ENCODE assay signal across 20 cellular contexts in genomic region chr18:23178201-23178600, GRCh38. TPM values are rescaled to one million over a fixed set of nuclear protein-coding genes. Genes with fewer than 3 reads are reported as not detected.
DNase-seq lines count a peak whose midpoint lies in the region; ATAC-seq, FAIRE-seq and TF ChIP-seq lines count a peak whose summit lies in the region.
"Had no signal": no experiment of that assay in that cellular context is flagged by ENCODE, and none has a peak within 500 bp of the region (broad histone marks: within the 10 kb centered on the region; RNA-seq: fewer than 3 reads in every experiment).

No MANE protein-coding gene starts in this region.

- TF ChIP-seq EP300 in HepG2 (IDR thresholded peaks at IDR 0.05; ENCODE audit: low read depth in 2 of 2, low read length in 2 of 2): no peak
- no peak for TF ChIP-seq EP300 in HepG2 (CRISPR knock-in tag; IDR thresholded peaks at IDR 0.05; ENCODE audit: borderline replicate concordance)

- H3K9me3 ChIP-seq in Caco-2 (no peaks in the 10 kb centered on the region), astrocyte (ENCODE audit: insufficient read depth, low read depth, low read length) (no peaks in the 10 kb centered on the region), HepG2 (ENCODE audit: low read length) (no peaks in the 10 kb centered on the region)
- H3K9me3 ChIP-seq: BLaER1 treated with 17β-estradiol and CSF1 and Interleukin-3, amounts not matched to agents 10 nM and 100 nM; HAP-1; SJSA1 had no signal

- intact Hi-C loops in Caco-2 (cut with micrococcal nuclease; ENCODE audit: unreplicated experiment): loop anchor here (5.0 kb wide), 1 partner anchor 36 kb away; no protein-coding TSS in a partner anchor
- intact Hi-C loops in HepG2 (cut with micrococcal nuclease; ENCODE audit: unreplicated experiment): no loop called here
- intact Hi-C loops in posterior vena cava (cut with DNase I): loop anchor here in 1 of 2 donors (5.0 kb wide), 1 partner anchor 391 kb away; no protein-coding TSS in a partner anchor

- H3K9ac ChIP-seq in astrocyte (ENCODE audit: low read length) (no peak overlapping the region), HepG2 (ENCODE audit: insufficient read depth, low read depth, low read length) (no peak overlapping the region)
- H3K9ac ChIP-seq: BLaER1 treated with 17β-estradiol and CSF1 and Interleukin-3, amounts not matched to agents 10 nM and 100 nM had no signal

- FAIRE-seq in astrocyte (lab: Jason Lieb, UNC) (no peak), HepG2 (lab: Jason Lieb, UNC) (no peak)
- FAIRE-seq: GM12891, HTR-8/SVneo, RCC 7860 had no signal

- H3K79me2 ChIP-seq in astrocyte (ENCODE audit: insufficient read depth, low read length) (peaks cover 12% of the 10 kb centered on the region), HepG2 (ENCODE audit: insufficient read depth, low read length) (peaks cover 24% of the 10 kb centered on the region)

- no peak overlapping the region for H3K4me3 Mint-ChIP-seq in Caco-2 (ENCODE audit: unreplicated experiment)
- no peak overlapping the region for H3K4me3 Mint-ChIP-seq in astrocyte (ENCODE audit: unreplicated experiment)
- H3K4me3 Mint-ChIP-seq in activated T-cell treated with anti-CD3 and anti-CD28 coated beads, Interleukin-2, amount 50 U/mL, for 72 hours: no peak overlapping the region
- H3K4me3 Mint-ChIP-seq: CD4-positive, alpha-beta memory T cell; IgD-negative memory B cell had no signal

- H3K27me3 ChIP-seq in Caco-2 (replicated peaks; ENCODE audit: control insufficient read depth, insufficient read depth, low read length): no peaks in the 10 kb centered on the region
- no peaks in the 10 kb centered on the region for H3K27me3 ChIP-seq in astrocyte (ENCODE audit: insufficient read depth, low read length)
- no peaks in the 10 kb centered on the region for H3K27me3 ChIP-seq in HepG2 (ENCODE audit: control insufficient read depth in 1 of 2, insufficient read depth in 2 of 2, low read length in 2 of 2)
- H3K27me3 ChIP-seq: BLaER1 treated with 17β-estradiol and CSF1 and Interleukin-3, amounts not matched to agents 10 nM and 100 nM; SJSA1 had no signal

- H3K4me3 ChIP-seq in Caco-2 (ENCODE audit: low read depth, low read length): no peak overlapping the region
- H3K4me3 ChIP-seq in astrocyte (ENCODE audit: insufficient read depth, low read depth, low read length): no peak overlapping the region
- no peak overlapping the region for H3K4me3 ChIP-seq in HepG2 (replicated peaks in 1 of 3; ENCODE audit: insufficient read depth in 1 of 3, low read depth in 2 of 3, low read length in 3 of 3)
- H3K4me3 ChIP-seq: BLaER1 treated with 17β-estradiol and CSF1 and Interleukin-3, amounts not matched to agents 10 nM and 100 nM; HAP-1; SJSA1 had no signal

- H3K4me1 ChIP-seq in Caco-2 (peaks cover 11% of the 10 kb centered on the region), astrocyte (ENCODE audit: insufficient read depth, low read length) (peaks cover 11% of the 10 kb centered on the region), HepG2 (ENCODE audit: insufficient read depth, low read length) (peaks cover 22% of the 10 kb centered on the region)
- H3K4me1 ChIP-seq: SJSA1 had no signal

- in situ Hi-C loops in HepG2 (cut with HindIII; ENCODE audit: extremely low pct_ligation_motif_present, low pct_unique_long_range_greater_than_20kb): no loop called here

- TF ChIP-seq RAD21 in HepG2 (CRISPR knock-in tag; IDR thresholded peaks at IDR 0.05): no peak

- DNase-seq in Caco-2 (no peak), astrocyte (ENCODE audit: low read depth) (no peak), HepG2 (ENCODE audit: low spot score) (no peak), posterior vena cava (ENCODE audit: low spot score) (peak; percentile 63), OCI-M1 (lab: John Stamatoyannopoulos, UW) (no peak), activated T-cell treated with anti-CD3 and anti-CD28 coated beads for 4 hours (no peak)
- no peak for DNase-seq in activated T-cell treated with anti-CD3 and anti-CD28 coated beads, Interleukin-2, amount 50 U/mL, for 72 hours
- DNase-seq: 8988T; CD4-positive, alpha-beta memory T cell; DND-41; MV-4-11; NCI-H446; NCI-H526 had no signal

- H3K36me3 Mint-ChIP-seq in Caco-2 (ENCODE audit: insufficient read depth, unreplicated experiment): peaks cover 5% of the 10 kb centered on the region
- peaks cover 4% of the 10 kb centered on the region for H3K36me3 Mint-ChIP-seq in astrocyte (ENCODE audit: low read depth, unreplicated experiment)
- no peaks in the 10 kb centered on the region for H3K36me3 Mint-ChIP-seq in activated T-cell treated with anti-CD3 and anti-CD28 coated beads, Interleukin-2, amount 50 U/mL, for 72 hours (ENCODE audit: insufficient read depth in 2 of 2)
- H3K36me3 Mint-ChIP-seq: CD4-positive, alpha-beta memory T cell had no signal

- CTCF ChIA-PET in Caco-2 (lab: Charles Lee): no interaction called here
- CTCF ChIA-PET in HepG2 (lab: Yijun Ruan, JAX; ENCODE audit: low intra/inter-chr PET ratio, low total read pairs): no interaction called here

- H3K4me2 ChIP-seq in astrocyte (ENCODE audit: low read length): no peak overlapping the region
- no peak overlapping the region for H3K4me2 ChIP-seq in HepG2 (ENCODE audit: low read depth, low read length)
- H3K4me2 ChIP-seq: BLaER1 treated with 17β-estradiol and CSF1 and Interleukin-3, amounts not matched to agents 10 nM and 100 nM had no signal

- H3K9me3 Mint-ChIP-seq in Caco-2 (ENCODE audit: unreplicated experiment) (no peaks in the 10 kb centered on the region), astrocyte (ENCODE audit: unreplicated experiment) (no peaks in the 10 kb centered on the region)
- no peaks in the 10 kb centered on the region for H3K9me3 Mint-ChIP-seq in activated T-cell treated with anti-CD3 and anti-CD28 coated beads, Interleukin-2, amount 50 U/mL, for 72 hours
- H3K9me3 Mint-ChIP-seq: CD4-positive, alpha-beta memory T cell had no signal

- H2AFZ ChIP-seq in astrocyte (ENCODE audit: low read depth, low read length) (no peak overlapping the region), HepG2 (ENCODE audit: low read length) (no peak overlapping the region)

- 87% methylated on average over 7 of the region's 7 CpGs for WGBS in HepG2 (ENCODE audit: low lambda C conversion rate)

- TF ChIP-seq POLR2A in HepG2 (IDR thresholded peaks at IDR 0.05; ENCODE audit: insufficient read depth in 1 of 2, low read depth in 2 of 2, low read length in 2 of 2): no peak

- peak; percentile 60 for ATAC-seq in HepG2
- no peak for ATAC-seq in activated T-cell treated with anti-CD3 and anti-CD28 coated beads, Interleukin-2, amount 50 U/mL, for 72 hours (replicated peaks in 1 of 2)

- no peak overlapping the region for H3K27ac ChIP-seq in astrocyte (ENCODE audit: low read depth, low read length)
- H3K27ac ChIP-seq in HepG2 (ENCODE audit: extremely low read length, insufficient read depth, low read length): no peak overlapping the region
- H3K27ac ChIP-seq: BLaER1 treated with 17β-estradiol and CSF1 and Interleukin-3, amounts not matched to agents 10 nM and 100 nM; SJSA1 had no signal

- no peaks in the 10 kb centered on the region for H4K20me1 ChIP-seq in astrocyte (ENCODE audit: insufficient read depth, low read length)
- H4K20me1 ChIP-seq in HepG2 (ENCODE audit: insufficient read depth, low read length): peaks cover 4% of the 10 kb centered on the region; the same call in 1 of the 2 replicates

- POLR2A ChIA-PET in Caco-2 (lab: Charles Lee) (no interaction called here), HepG2 (lab: Yijun Ruan, JAX) (interaction anchor here (1.1 to 1.6 kb wide), 3 partner anchors 37 to 43 kb away, joined by 3 to 9 read pairs (median 8); partner anchors contain the start of gene CABLES1)

- H3K4me1 Mint-ChIP-seq in Caco-2 (ENCODE audit: low read depth, unreplicated experiment) (peaks cover 21% of the 10 kb centered on the region), astrocyte (ENCODE audit: low read depth, unreplicated experiment) (peaks cover 17% of the 10 kb centered on the region)
- H3K4me1 Mint-ChIP-seq in activated T-cell treated with anti-CD3 and anti-CD28 coated beads, Interleukin-2, amount 50 U/mL, for 72 hours (ENCODE audit: low read depth): peaks cover 7% of the 10 kb centered on the region

- H3K27me3 Mint-ChIP-seq in Caco-2 (ENCODE audit: insufficient read depth, unreplicated experiment) (no peaks in the 10 kb centered on the region), astrocyte (ENCODE audit: low read depth, unreplicated experiment) (no peaks in the 10 kb centered on the region)
- H3K27me3 Mint-ChIP-seq in activated T-cell treated with anti-CD3 and anti-CD28 coated beads, Interleukin-2, amount 50 U/mL, for 72 hours (ENCODE audit: low read depth): peaks cover 12% of the 10 kb centered on the region

- no peak for TF ChIP-seq CTCF in Caco-2 (IDR thresholded peaks at IDR 0.05; ENCODE audit: insufficient read depth in 1 of 2, low read depth in 1 of 2, low read length in 1 of 2, severe bottlenecking in 1 of 2, unreplicated experiment in 1 of 2)
- TF ChIP-seq CTCF in astrocyte (IDR thresholded peaks at IDR 0.05; ENCODE audit: insufficient read depth, low read depth, low read length): no peak
- no peak for TF ChIP-seq CTCF in HepG2 (CRISPR knock-in tag; IDR thresholded peaks at IDR 0.05)

- H3K27ac Mint-ChIP-seq in Caco-2 (ENCODE audit: unreplicated experiment): peak overlapping the region; percentile 67
- H3K27ac Mint-ChIP-seq in astrocyte (ENCODE audit: unreplicated experiment): peak overlapping the region; percentile 26
- H3K27ac Mint-ChIP-seq in activated T-cell treated with anti-CD3 and anti-CD28 coated beads, Interleukin-2, amount 50 U/mL, for 72 hours: no peak overlapping the region

- BruUV-seq in Caco-2 (replicated peaks; lab: Mats Ljungman, UMichigan) (no TSS peak), HepG2 (replicated peaks; lab: Mats Ljungman, UMichigan) (no TSS peak)

- H3K36me3 ChIP-seq in Caco-2 (ENCODE audit: control insufficient read depth, insufficient read depth, low read length): no peaks in the 10 kb centered on the region; the same call in 1 of the 2 replicates
- no peaks in the 10 kb centered on the region for H3K36me3 ChIP-seq in astrocyte (ENCODE audit: insufficient read depth, low read length)
- H3K36me3 ChIP-seq in HepG2 (replicated peaks in 1 of 2; ENCODE audit: control insufficient read depth in 1 of 2, insufficient read depth in 2 of 2, low read length in 2 of 2): peaks cover 0 to 17% of the 10 kb centered on the region in 2 experiments; a peak in 4 of 5 replicates
- H3K36me3 ChIP-seq: HAP-1, SJSA1 had no signal

RNA-seq across cellular contexts. Expression of gene CABLES1, which starts 42.9 kb away (rescaled TPM):
- 27.2 and 29.5 TPM in 2 replicates for total RNA-seq in Caco-2 (2022)
- total RNA-seq in astrocyte: 12.2 and 14.5 TPM in 2 replicates
- total RNA-seq in HepG2 (2016; rRNA removed; fragmentation: Illumina TruSeq; extraction: Trizol): 25.8 and 32.4 TPM in 2 replicates
- total RNA-seq in HepG2 (2016; cell fraction: cytosol; rRNA removed; fragmentation: Illumina TruSeq; extraction: Trizol; ENCODE audit: low read depth): 7.2 and 8.8 TPM in 2 replicates
- 24.2 and 25.8 TPM in 2 replicates for total RNA-seq in HepG2 (2016; cell fraction: insoluble cytoplasmic fraction; rRNA removed; fragmentation: Illumina TruSeq; extraction: Trizol)
- 31.6 and 31.8 TPM in 2 replicates for total RNA-seq in HepG2 (2016; cell fraction: membrane; rRNA removed; fragmentation: Illumina TruSeq; extraction: Trizol)
- 23.4 and 24.3 TPM in 2 replicates for total RNA-seq in HepG2 (2016; cell fraction: nucleus; rRNA removed; fragmentation: Illumina TruSeq; extraction: Trizol)
- polyA plus RNA-seq in HepG2 (2011; rRNA removed): 14.7 and 15.5 TPM in 2 replicates
- polyA plus RNA-seq in HepG2 (2011; cell fraction: cytosol; rRNA removed): 11.3 and 13.8 TPM in 2 replicates
- polyA plus RNA-seq in HepG2 (2011; cell fraction: nucleus; rRNA removed): 13.3 and 13.6 TPM in 2 replicates
- 21.4 and 30.0 TPM in 2 replicates for polyA plus RNA-seq in HepG2 (2012)
- polyA plus RNA-seq in HepG2 (2016; cell fraction: cytosol; fragmentation: Illumina TruSeq; extraction: Trizol; ENCODE audit: low read depth): 8.1 and 10.3 TPM in 2 replicates
- 31.8 and 42.4 TPM in 2 replicates for polyA plus RNA-seq in HepG2 (2016; cell fraction: insoluble cytoplasmic fraction; fragmentation: Illumina TruSeq; extraction: Trizol; ENCODE audit: low read depth)
- 27.2 and 29.8 TPM in 2 replicates for polyA plus RNA-seq in HepG2 (2016; cell fraction: membrane; fragmentation: Illumina TruSeq; extraction: Trizol; ENCODE audit: low read depth)
- polyA plus RNA-seq in HepG2 (2016; cell fraction: nucleus; fragmentation: Illumina TruSeq; extraction: Trizol; ENCODE audit: insufficient read depth, low read depth): 28.1 and 31.7 TPM in 2 replicates
- 12.7 and 15.8 TPM in 2 replicates for polyA minus RNA-seq in HepG2 (2011; rRNA and poly(A)+ RNA removed; ENCODE audit: low replicate concordance)
- 12.3 and 13.9 TPM in 2 replicates for polyA minus RNA-seq in HepG2 (2011; cell fraction: cytosol; rRNA and poly(A)+ RNA removed)
- polyA minus RNA-seq in HepG2 (2011; cell fraction: nucleus; rRNA and poly(A)+ RNA removed): 26.8 and 35.3 TPM in 2 replicates
- 10 to 100 TPM in 1 of 2 donors, 1 to 10 TPM in 1; 9.3 to 10.8 TPM for total RNA-seq in posterior vena cava
- 10 to 100 TPM in 1 of 2 donors, 1 to 10 TPM in 1; 5.5 to 15.0 TPM for total RNA-seq in activated T-cell treated with anti-CD3 and anti-CD28 coated beads, Interleukin-2, amount 50 U/mL, for 72 hours
- polyA plus RNA-seq: CD4-positive, alpha-beta memory T cell had no signal
